ENCODE assay signal across 10 cellular contexts in the genomic region with DNA sequence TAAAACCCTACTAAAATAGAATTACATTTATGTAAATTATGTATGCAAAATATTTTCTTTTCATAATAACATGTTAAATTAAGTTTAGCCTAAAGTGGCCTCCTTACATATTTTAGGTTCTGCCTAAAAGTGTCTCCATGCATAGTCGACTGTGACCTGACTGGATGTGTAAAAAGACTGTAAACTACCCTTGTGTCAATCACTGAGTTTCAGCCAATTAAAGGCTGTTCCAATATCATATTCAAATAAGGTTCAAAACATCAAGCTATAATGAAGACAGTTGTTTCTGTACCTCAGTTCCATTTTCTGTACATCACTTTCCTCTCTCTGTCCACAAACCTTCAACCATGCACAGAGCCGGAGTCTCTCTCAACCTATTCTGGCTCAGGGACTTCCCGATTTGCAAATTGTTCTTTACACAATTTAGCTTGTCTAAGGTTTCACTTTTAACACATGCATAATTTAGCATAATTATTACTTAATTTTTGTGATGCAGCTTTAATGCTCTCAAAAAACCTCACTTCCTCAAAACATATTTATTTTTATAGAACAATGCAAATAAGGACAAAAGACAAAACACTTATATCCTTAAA.
DNase-seq lines count a peak whose midpoint lies in the region; ATAC-seq and TF ChIP-seq lines count a peak whose summit lies in the region.
"Had no signal": no experiment of that assay in that cellular context is flagged by ENCODE, and none has a peak within 500 bp of the region (broad histone marks: within the 10 kb centered on the region; RNA-seq: fewer than 3 reads in every experiment).

No MANE protein-coding gene starts in this region.

- H3K27me3 Mint-ChIP-seq in activated B cell treated with CpG ODN at 0.5 μM for 24 hours (no peaks in the 10 kb centered on the region), chondrocyte (ENCODE audit: low read depth) (no peaks in the 10 kb centered on the region)

- H3K36me3 Mint-ChIP-seq in activated B cell treated with CpG ODN at 0.5 μM for 24 hours (ENCODE audit: low read depth): peaks cover 9% of the 10 kb centered on the region
- peaks cover 19% of the 10 kb centered on the region for H3K36me3 Mint-ChIP-seq in chondrocyte (ENCODE audit: low read depth)

- CTCF ChIA-PET in activated B cell treated with CpG ODN at 0.5 μM for 24 hours (lab: Charles Lee): no interaction called here

- DNase-seq in activated B cell treated with CpG ODN at 0.5 μM for 24 hours: no peak
- DNase-seq in activated effector memory CD4-positive, alpha-beta T cell treated with Interleukin-2 at 50 U/mL for 16 hours: no peak
- no peak for DNase-seq in chondrocyte (ENCODE audit: low spot score)
- no peak for DNase-seq in DMS79 (lab: John Stamatoyannopoulos, UW)
- no peak for DNase-seq in D341Med (ENCODE audit: low spot score)
- DNase-seq: NCI-H1930 had no signal

- H3K27ac Mint-ChIP-seq in activated B cell treated with CpG ODN at 0.5 μM for 24 hours (peak overlapping the region; percentile 89), chondrocyte (ENCODE audit: unreplicated experiment) (no peak overlapping the region)

- peaks cover 20% of the 10 kb centered on the region for H3K9me3 Mint-ChIP-seq in activated B cell treated with CpG ODN at 0.5 μM for 24 hours
- peaks cover 15% of the 10 kb centered on the region for H3K9me3 Mint-ChIP-seq in chondrocyte (ENCODE audit: low read depth)

- peak; percentile 89 for ATAC-seq in GM18508 (IDR thresholded peaks at IDR 0.05; ENCODE audit: insufficient read depth, unreplicated experiment)
- ATAC-seq in GM21526 (IDR thresholded peaks at IDR 0.05; ENCODE audit: low FRiP score, unreplicated experiment): peak; percentile 84
- ATAC-seq in HG03103 (IDR thresholded peaks at IDR 0.05; ENCODE audit: low read depth, unreplicated experiment): peak; percentile 82
- peak; percentile 88 for ATAC-seq in activated B cell treated with CpG ODN at 0.5 μM for 24 hours (ENCODE audit: low read depth)
- ATAC-seq: left lobe of liver had no signal

- H3K4me3 Mint-ChIP-seq in activated B cell treated with CpG ODN at 0.5 μM for 24 hours: peak overlapping the region; percentile 67
- H3K4me3 Mint-ChIP-seq in chondrocyte (ENCODE audit: unreplicated experiment): no peak overlapping the region

- POLR2A ChIA-PET in activated B cell treated with CpG ODN at 0.5 μM for 24 hours (lab: Charles Lee): interaction anchor here (1.1 to 1.8 kb wide), 4 partner anchors 201 to 271 kb away, joined by 3 to 28 read pairs (median 6); partner anchors contain the start of gene CBR4

- TF ChIP-seq CTCF in activated B cell treated with CpG ODN at 0.5 μM for 24 hours (IDR thresholded peaks at IDR 0.05) (no peak), chondrocyte (IDR thresholded peaks at IDR 0.05) (no peak)

- intact Hi-C loops in activated B cell treated with CpG ODN at 0.5 μM for 24 hours (cut with micrococcal nuclease): loop anchor here (1.0 to 10.0 kb wide), 9 partner anchors 42 to 896 kb away; partner anchors contain the start of genes CBR4, CLCN3, DDX60 and MFAP3L

- H3K4me1 Mint-ChIP-seq in activated B cell treated with CpG ODN at 0.5 μM for 24 hours: peaks cover 53% of the 10 kb centered on the region
- H3K4me1 Mint-ChIP-seq in chondrocyte (ENCODE audit: low read depth): peaks cover 38% of the 10 kb centered on the region
